8 cellular contexts compared by ENCODE assay signal in genomic region chr9:133126697-133127339, GRCh38. TPM values are rescaled to one million over a fixed set of nuclear protein-coding genes. Genes with fewer than 3 reads are reported as not detected.
DNase-seq lines count a peak whose midpoint lies in the region; ATAC-seq, FAIRE-seq and TF ChIP-seq lines count a peak whose summit lies in the region.

No MANE protein-coding gene starts in this region.

- peak overlapping the region; percentile 78 for H3K27ac Mint-ChIP-seq in activated T-helper 1 cell treated with anti-CD3 and anti-CD28 coated beads, Interleukin-12 subunit alpha, Interleukin-12 subunit beta, Interleukin-2, Interleukin-4 antibody, amounts not matched to agents 30 ng/mL and 10 ng/mL and 1 ng/mL, durations not matched to agents 14 hours and 24 hours and 36 hours

- ATAC-seq in gastrocnemius medialis, result peak in 1 of 2 donors; percentile 26
- ATAC-seq in GM18498 (IDR thresholded peaks at IDR 0.05; ENCODE audit: unreplicated experiment), result no peak
- no peak for ATAC-seq in GM21717 (IDR thresholded peaks at IDR 0.05; ENCODE audit: unreplicated experiment)

- no peak for TF ChIP-seq CTCF in cardiac muscle cell (IDR thresholded peaks at IDR 0.05; ENCODE audit: low read depth, low read length)
- no peak for TF ChIP-seq CTCF in gastrocnemius medialis (IDR thresholded peaks at IDR 0.05 in 4 of 5, conservative IDR thresholded peaks at IDR 0.05 in 1 of 5)

- H3K27me3 ChIP-seq in cardiac muscle cell (no peaks in the 10 kb centered on the region), gastrocnemius medialis (no peaks in the 10 kb centered on the region)

- no peaks in the 10 kb centered on the region for H3K27me3 Mint-ChIP-seq in activated T-helper 1 cell treated with anti-CD3 and anti-CD28 coated beads, Interleukin-12 subunit alpha, Interleukin-12 subunit beta, Interleukin-2, Interleukin-4 antibody, amounts not matched to agents 30 ng/mL and 10 ng/mL and 1 ng/mL, durations not matched to agents 14 hours and 24 hours and 36 hours (ENCODE audit: insufficient read depth)

- H3K4me1 Mint-ChIP-seq in activated T-helper 1 cell treated with anti-CD3 and anti-CD28 coated beads, Interleukin-12 subunit alpha, Interleukin-12 subunit beta, Interleukin-2, Interleukin-4 antibody, amounts not matched to agents 30 ng/mL and 10 ng/mL and 1 ng/mL, durations not matched to agents 14 hours and 24 hours and 36 hours (ENCODE audit: low read depth), result peaks cover 65% of the 10 kb centered on the region

- intact Hi-C loops in activated T-helper 1 cell treated with anti-CD3 and anti-CD28 coated beads, Interleukin-12 subunit alpha, Interleukin-12 subunit beta, Interleukin-2, Interleukin-4 antibody, amounts not matched to agents 30 ng/mL and 10 ng/mL and 1 ng/mL, durations not matched to agents 14 hours and 24 hours and 36 hours (cut with micrococcal nuclease), result no loop called here
- intact Hi-C loops in gastrocnemius medialis (cut with DNase I; ENCODE audit: low total_unique reads), result no loop called here

- no peaks in the 10 kb centered on the region for H3K9me3 Mint-ChIP-seq in activated T-helper 1 cell treated with anti-CD3 and anti-CD28 coated beads, Interleukin-12 subunit alpha, Interleukin-12 subunit beta, Interleukin-2, Interleukin-4 antibody, amounts not matched to agents 30 ng/mL and 10 ng/mL and 1 ng/mL, durations not matched to agents 14 hours and 24 hours and 36 hours

- no peak for TF ChIP-seq POLR2A in gastrocnemius medialis (IDR thresholded peaks at IDR 0.05)
- no peak for TF ChIP-seq POLR2A in GM12892 (IDR thresholded peaks at IDR 0.05; ENCODE audit: low read depth, low read length)

- H3K27ac ChIP-seq in cardiac muscle cell (peak overlapping the region; percentile 65), gastrocnemius medialis (peak overlapping the region; percentile 83 to 99 (median 96))

- H3K36me3 ChIP-seq in cardiac muscle cell (no peaks in the 10 kb centered on the region), gastrocnemius medialis (no peaks in the 10 kb centered on the region)

- peak overlapping the region; percentile 48 for H3K4me3 Mint-ChIP-seq in activated T-helper 1 cell treated with anti-CD3 and anti-CD28 coated beads, Interleukin-12 subunit alpha, Interleukin-12 subunit beta, Interleukin-2, Interleukin-4 antibody, amounts not matched to agents 30 ng/mL and 10 ng/mL and 1 ng/mL, durations not matched to agents 14 hours and 24 hours and 36 hours

- DNase-seq in DMS 273 (lab: John Stamatoyannopoulos, UW; ENCODE audit: unreplicated experiment) (peak; percentile 79), cardiac muscle cell (ENCODE audit: low read depth in 1 of 2, low spot score in 1 of 2) (no peak), gastrocnemius medialis (peak in 1 of 2 donors; percentile 51), GM12892 (ENCODE audit: insufficient read length) (no peak), NCI-H2107 (lab: John Stamatoyannopoulos, UW) (no peak)
- DNase-seq in activated T-helper 1 cell treated with anti-CD3 and anti-CD28 coated beads, Interleukin-12 subunit alpha, Interleukin-12 subunit beta, Interleukin-2, Interleukin-4 antibody, amounts not matched to agents 30 ng/mL and 10 ng/mL and 1 ng/mL, durations not matched to agents 14 hours and 24 hours and 36 hours (ENCODE audit: low spot score), result no peak

- H3K36me3 Mint-ChIP-seq in activated T-helper 1 cell treated with anti-CD3 and anti-CD28 coated beads, Interleukin-12 subunit alpha, Interleukin-12 subunit beta, Interleukin-2, Interleukin-4 antibody, amounts not matched to agents 30 ng/mL and 10 ng/mL and 1 ng/mL, durations not matched to agents 14 hours and 24 hours and 36 hours (ENCODE audit: low read depth), result peaks cover 9% of the 10 kb centered on the region

- H3K4me1 ChIP-seq in cardiac muscle cell (ENCODE audit: low read depth) (peaks cover 39% of the 10 kb centered on the region), gastrocnemius medialis (peaks cover 59 to 70% of the 10 kb centered on the region in 2 donors)

- FAIRE-seq in GM12892 (lab: Jason Lieb, UNC), result no peak

- H3K4me3 ChIP-seq in cardiac muscle cell (no peak overlapping the region), gastrocnemius medialis (peak overlapping the region; percentile 29 to 51 (median 50))

- in situ Hi-C loops in gastrocnemius medialis (cut with MboI; ENCODE audit: low sequenced_read_pairs in 4 of 4), result no loop called here

- H3K9me3 ChIP-seq in cardiac muscle cell (ENCODE audit: low read depth) (no peaks in the 10 kb centered on the region), gastrocnemius medialis (no peaks in the 10 kb centered on the region)

RNA-seq across cellular contexts. Expression of gene RALGDS, which starts 5.8 kb away (rescaled TPM):
- 88.7 and 94.4 TPM in 2 replicates for total RNA-seq in activated T-helper 1 cell treated with anti-CD3 and anti-CD28 coated beads, Interleukin-12 subunit alpha, Interleukin-12 subunit beta, Interleukin-2, Interleukin-4 antibody, amounts not matched to agents 30 ng/mL and 10 ng/mL and 1 ng/mL, durations not matched to agents 14 hours and 24 hours and 36 hours
- total RNA-seq in cardiac muscle cell (58.3 and 65.7 TPM in 2 replicates), gastrocnemius medialis (10 to 100 TPM; 21.1 to 47.0 (median 36.9) TPM)
- 49.7 and 50.4 TPM in 2 replicates for polyA plus RNA-seq in cardiac muscle cell
- 24.6 TPM for polyA plus RNA-seq in GM12892 (2012; ENCODE audit: missing spikeins)

RNA-seq across cellular contexts. Expression of gene GBGT1, which starts 36.9 kb away (rescaled TPM):
- 8.6 and 9.4 TPM in 2 replicates for total RNA-seq in activated T-helper 1 cell treated with anti-CD3 and anti-CD28 coated beads, Interleukin-12 subunit alpha, Interleukin-12 subunit beta, Interleukin-2, Interleukin-4 antibody, amounts not matched to agents 30 ng/mL and 10 ng/mL and 1 ng/mL, durations not matched to agents 14 hours and 24 hours and 36 hours
- total RNA-seq in cardiac muscle cell (5.6 and 11.9 TPM in 2 replicates), gastrocnemius medialis (10 to 100 TPM in 1 of 4 donors, 1 to 10 TPM in 2, under 1 TPM in 1; 0.15 to 10.3 (median 5.6) TPM)
- polyA plus RNA-seq in cardiac muscle cell, result 0.87 and 2.8 TPM in 2 replicates
- 3.5 TPM for polyA plus RNA-seq in GM12892 (2012; ENCODE audit: missing spikeins)
